ENCODE assay signal across 9 cellular contexts in the genomic region with DNA sequence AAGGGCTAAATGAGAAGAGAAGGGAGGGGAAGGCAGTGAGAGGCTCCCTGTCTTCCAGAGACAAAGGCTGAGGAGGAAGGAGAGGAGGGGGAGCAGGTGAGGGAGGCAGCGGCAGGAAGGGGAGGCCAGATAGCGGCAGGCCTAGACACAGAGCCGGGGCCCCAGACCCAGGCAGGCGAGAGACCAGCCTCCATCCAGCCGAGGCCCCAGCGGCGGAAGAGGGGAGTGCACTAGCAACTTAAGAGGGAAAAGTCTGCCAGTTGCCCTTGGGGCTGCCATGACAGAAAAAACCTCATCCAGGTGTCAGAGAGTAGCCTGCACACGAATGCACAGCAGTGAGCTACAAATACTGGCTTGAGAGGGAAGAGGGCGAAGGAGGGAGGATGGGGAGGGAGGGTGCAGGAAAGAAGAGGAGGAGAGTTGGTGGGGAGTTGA. TPM values are rescaled to one million over a fixed set of nuclear protein-coding genes. Genes with fewer than 3 reads are reported as not detected.
DNase-seq lines count a peak whose midpoint lies in the region; ATAC-seq and TF ChIP-seq lines count a peak whose summit lies in the region.
"Had no signal": no experiment of that assay in that cellular context is flagged by ENCODE, and none has a peak within 500 bp of the region (broad histone marks: within the 10 kb centered on the region; RNA-seq: fewer than 3 reads in every experiment).

No MANE protein-coding gene starts in this region.

- H3K4me1 Mint-ChIP-seq in activated CD4-positive, alpha-beta T cell treated with anti-CD3 and anti-CD28 coated beads, Interleukin-2, amount 10 ng/mL, durations not matched to agents 24 days and 14 days: no peaks in the 10 kb centered on the region
- H3K4me1 Mint-ChIP-seq in immature natural killer cell: no peaks in the 10 kb centered on the region

- H3K27me3 Mint-ChIP-seq in activated CD4-positive, alpha-beta T cell treated with anti-CD3 and anti-CD28 coated beads, Interleukin-2, amount 10 ng/mL, durations not matched to agents 24 days and 14 days: peaks cover 3% of the 10 kb centered on the region
- peaks cover 2 to 4% (median 2%) of the 10 kb centered on the region in 3 donors for H3K27me3 Mint-ChIP-seq in immature natural killer cell (ENCODE audit: low read depth in 3 of 3)

- no peak for ATAC-seq in GM21423 (IDR thresholded peaks at IDR 0.05; ENCODE audit: unreplicated experiment)

- H3K4me3 Mint-ChIP-seq in activated CD4-positive, alpha-beta T cell treated with anti-CD3 and anti-CD28 coated beads, Interleukin-2, amount 10 ng/mL, durations not matched to agents 24 days and 14 days: no peak overlapping the region
- no peak overlapping the region for H3K4me3 Mint-ChIP-seq in immature natural killer cell

- intact Hi-C loops in activated CD4-positive, alpha-beta T cell treated with anti-CD3 and anti-CD28 coated beads, Interleukin-2, amount 10 ng/mL, durations not matched to agents 24 days and 14 days (cut with micrococcal nuclease): no loop called here

- no peak overlapping the region for H3K27ac Mint-ChIP-seq in activated CD4-positive, alpha-beta T cell treated with anti-CD3 and anti-CD28 coated beads, Interleukin-2, amount 10 ng/mL, durations not matched to agents 24 days and 14 days
- no peak overlapping the region for H3K27ac Mint-ChIP-seq in immature natural killer cell

- H3K4me3 ChIP-seq in HL-60 (replicated peaks; ENCODE audit: insufficient read depth, low read length): no peak overlapping the region

- no peaks in the 10 kb centered on the region for H3K27me3 ChIP-seq in HL-60 (ENCODE audit: insufficient read depth, poor library complexity, severe bottlenecking)

- no peak for DNase-seq in AG09319 (ENCODE audit: extremely low read depth, low read depth)
- DNase-seq in HL-60 (ENCODE audit: low read depth in 1 of 2, low spot score in 1 of 2): peak in 1 of 2 experiments; percentile 25
- peak; percentile 74 for DNase-seq in activated CD4-positive, alpha-beta T cell treated with anti-CD3 and anti-CD28 coated beads, Interleukin-2, amount 10 ng/mL, durations not matched to agents 24 days and 14 days
- peak; percentile 54 for DNase-seq in iPS DF 19.7 (ENCODE audit: low read depth, low spot score)
- peak; percentile 64 for DNase-seq in stimulated activated CD8-positive, alpha-beta memory T cell treated with anti-CD3 and anti-CD28 coated beads, Interleukin-4, amount 100 ng/mL, for 48 hours
- DNase-seq in activated CD4-positive, CD25-positive, alpha-beta regulatory T cell (lab: John Stamatoyannopoulos, UW): no peak
- DNase-seq in immature natural killer cell: no peak

- H3K36me3 Mint-ChIP-seq in activated CD4-positive, alpha-beta T cell treated with anti-CD3 and anti-CD28 coated beads, Interleukin-2, amount 10 ng/mL, durations not matched to agents 24 days and 14 days (ENCODE audit: low read depth): no peaks in the 10 kb centered on the region
- H3K36me3 Mint-ChIP-seq in immature natural killer cell: no peaks in the 10 kb centered on the region

- no peaks in the 10 kb centered on the region for H3K9me3 Mint-ChIP-seq in activated CD4-positive, alpha-beta T cell treated with anti-CD3 and anti-CD28 coated beads, Interleukin-2, amount 10 ng/mL, durations not matched to agents 24 days and 14 days
- H3K9me3 Mint-ChIP-seq in immature natural killer cell: no peaks in the 10 kb centered on the region

- TF ChIP-seq CTCF in AG09319 (IDR thresholded peaks at IDR 0.05; ENCODE audit: low read depth, low read length): peak; percentile 11
- TF ChIP-seq CTCF in HL-60 (IDR thresholded peaks at IDR 0.05; ENCODE audit: insufficient read depth, low read length): peak; percentile 5

- no peak overlapping the region for H3K27ac ChIP-seq in HL-60 (replicated peaks)

RNA-seq across cellular contexts. Expression of gene IGLL1, which starts 46.7 kb away (rescaled TPM):
- not detected in 2 replicates for total RNA-seq in activated CD4-positive, alpha-beta T cell treated with anti-CD3 and anti-CD28 coated beads, Interleukin-2, amount 10 ng/mL, durations not matched to agents 24 days and 14 days
- polyA plus RNA-seq in immature natural killer cell: not detected
- total RNA-seq: dermis microvascular lymphatic vessel endothelial cell had no signal

Comparison
In these comparisons a context has a peak if more than half of its experiments do, and no peak if none do; other contexts are left out.
1. DNase-seq: peak in activated CD4-positive, alpha-beta T cell treated with anti-CD3 and anti-CD28 coated beads, Interleukin-2, amount 10 ng/mL, durations not matched to agents 24 days and 14 days (single experiment), iPS DF 19.7 (single experiment) and stimulated activated CD8-positive, alpha-beta memory T cell treated with anti-CD3 and anti-CD28 coated beads, Interleukin-4, amount 100 ng/mL, for 48 hours (single experiment); none in AG09319 (single experiment), activated CD4-positive, CD25-positive, alpha-beta regulatory T cell (0 of 4) and immature natural killer cell (0 of 3).